In the genomic region with DNA sequence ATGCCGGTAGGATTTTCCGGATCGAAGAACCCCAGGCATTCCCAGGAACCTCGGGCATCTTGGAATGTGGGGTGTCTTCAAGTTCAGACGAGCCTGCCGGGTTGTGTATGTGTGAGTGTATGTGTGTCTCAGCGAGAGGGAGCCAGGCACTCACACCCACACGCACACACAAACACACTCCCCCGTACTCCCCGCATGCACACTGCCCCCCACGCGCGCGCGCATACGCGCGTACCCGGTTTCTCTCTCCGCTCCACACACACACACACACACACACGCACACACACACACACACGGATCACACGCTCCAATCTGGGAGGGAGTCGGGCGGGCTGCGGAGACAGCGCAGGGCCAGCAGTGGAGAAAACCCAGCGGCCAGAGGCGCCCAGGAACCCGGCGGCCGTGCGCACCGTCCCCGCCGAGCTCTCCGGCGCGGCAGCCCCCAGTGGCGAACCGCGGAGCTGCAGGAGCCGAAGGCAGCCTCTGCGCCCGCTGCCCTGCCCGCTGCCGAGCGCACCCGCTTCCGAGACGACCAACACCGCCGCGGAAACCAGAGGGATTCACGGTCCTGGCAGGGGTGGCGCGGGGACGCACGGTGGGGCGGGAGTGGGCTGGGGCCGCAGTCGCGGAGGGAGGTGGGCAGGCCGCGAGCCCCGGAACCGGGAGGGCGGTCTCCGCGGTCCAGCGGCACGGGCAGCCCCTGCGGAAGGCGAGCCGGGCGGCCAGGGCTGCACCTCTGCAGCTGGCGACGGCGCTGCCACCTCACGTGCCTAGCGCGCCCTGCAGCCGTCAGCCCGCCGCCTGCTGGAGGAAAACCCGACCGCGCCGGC, we compare ENCODE assay signal across 8 cellular contexts. TPM values are rescaled to one million over a fixed set of nuclear protein-coding genes. Genes with fewer than 3 reads are reported as not detected.
DNase-seq lines count a peak whose midpoint lies in the region; ATAC-seq and TF ChIP-seq lines count a peak whose summit lies in the region.

A gene (minus strand): TSS at position 125 of the 830 bp plus-strand sequence.

- no peaks in the 10 kb centered on the region for H3K9me3 Mint-ChIP-seq in activated CD4-positive, alpha-beta T cell treated with anti-CD3 and anti-CD28 coated beads for 36 hours (ENCODE audit: low read depth)

- H3K9ac ChIP-seq in DND-41 (ENCODE audit: low read depth, low read length), result peak within 1 kb of the TSS; percentile 54

- no peaks in the 10 kb centered on the region for H3K79me2 ChIP-seq in DND-41 (ENCODE audit: insufficient read depth, low read length)

- no peak within 1 kb of the TSS for H3K27ac Mint-ChIP-seq in activated CD4-positive, alpha-beta T cell treated with anti-CD3 and anti-CD28 coated beads for 36 hours

- intact Hi-C loops in activated CD4-positive, alpha-beta T cell treated with anti-CD3 and anti-CD28 coated beads for 36 hours (cut with DNase I, micrococcal nuclease), result loop anchor here in 1 of 2 experiments (1.0 kb wide), 1 partner anchor 259 kb away; no protein-coding TSS in a partner anchor

- POLR2A ChIA-PET in HEK293 (lab: Yijun Ruan, JAX), result no interaction called here
- POLR2A ChIA-PET in activated CD4-positive, alpha-beta T cell treated with anti-CD3 and anti-CD28 coated beads for 36 hours (lab: Charles Lee), result no interaction called here

- peak within 1 kb of the TSS; percentile 56 for H3K27ac ChIP-seq in DND-41 (ENCODE audit: low read length)
- no peak within 1 kb of the TSS; the same call in 1 of the 2 replicates for H3K27ac ChIP-seq in HEK293 (ENCODE audit: extremely low read depth, low read depth, low read length)
- H3K27ac ChIP-seq in cingulate gyrus (ENCODE audit: low read depth, low read length), result peak within 1 kb of the TSS; percentile 47

- H3K27me3 Mint-ChIP-seq in activated CD4-positive, alpha-beta T cell treated with anti-CD3 and anti-CD28 coated beads for 36 hours, result peaks cover 36% of the 10 kb centered on the region

- TF ChIP-seq CTCF in DND-41 (IDR thresholded peaks at IDR 0.05; ENCODE audit: borderline replicate concordance, extremely low read depth, low read length, poor library complexity, severe bottlenecking) (peak; percentile 70), HEK293 (tag by site-specific recombination; IDR thresholded peaks at IDR 0.05) (peak; percentile 92)

- CTCF ChIA-PET in HEK293 (lab: Yijun Ruan, JAX), result interaction anchor here (0.5 to 2.4 kb wide), 23 partner anchors 8 to 1103 kb away, joined by 3 to 15 read pairs (median 3); no protein-coding TSS in a partner anchor
- CTCF ChIA-PET in activated CD4-positive, alpha-beta T cell treated with anti-CD3 and anti-CD28 coated beads for 36 hours (lab: Charles Lee), result interaction anchor here (0.6 to 2.0 kb wide), 10 partner anchors 9 to 325 kb away, joined by 3 to 6 read pairs (median 5); no protein-coding TSS in a partner anchor

- peak within 1 kb of the TSS; percentile 86 for H2AFZ ChIP-seq in DND-41 (ENCODE audit: low read depth, low read length)

- H3K27me3 ChIP-seq in DND-41 (ENCODE audit: insufficient read depth, low read length, poor library complexity), result peaks cover 26% of the 10 kb centered on the region

- H3K4me3 Mint-ChIP-seq in activated CD4-positive, alpha-beta T cell treated with anti-CD3 and anti-CD28 coated beads for 36 hours, result peak within 1 kb of the TSS; percentile 74

- H3K4me1 ChIP-seq in DND-41 (ENCODE audit: insufficient read depth, low read length) (peaks cover 52% of the 10 kb centered on the region), HEK293 (ENCODE audit: control insufficient read depth, insufficient read depth, low read length) (no peaks in the 10 kb centered on the region; the same call in 1 of the 2 replicates)

- no peaks in the 10 kb centered on the region for H3K36me3 ChIP-seq in DND-41 (ENCODE audit: insufficient read depth, low read length)
- no peaks in the 10 kb centered on the region for H3K36me3 ChIP-seq in HEK293 (ENCODE audit: control insufficient read depth in 2 of 2, insufficient read depth in 1 of 2, low read length in 2 of 2)

- H3K4me1 Mint-ChIP-seq in activated CD4-positive, alpha-beta T cell treated with anti-CD3 and anti-CD28 coated beads for 36 hours, result peaks cover 8% of the 10 kb centered on the region

- peak within 1 kb of the TSS; percentile 79 for H3K4me2 ChIP-seq in DND-41 (ENCODE audit: insufficient read depth, low read length)

- DNase-seq in DND-41 (peak; percentile 85), NCI-H1694 (lab: John Stamatoyannopoulos, UW) (peak; percentile 29), left kidney (ENCODE audit: low read depth, low spot score) (peak; percentile 94)
- peak; percentile 85 for DNase-seq in activated CD4-positive, alpha-beta T cell treated with anti-CD3 and anti-CD28 coated beads for 36 hours
- DNase-seq in stimulated activated CD4-positive, alpha-beta T cell treated with anti-CD3 and anti-CD28 coated beads, Interleukin-1b, Interleukin-23, amount 100 ng/mL, for 48 hours, result peak; percentile 70

- ATAC-seq in DND-41 (ENCODE audit: insufficient read depth, low read depth) (peak; percentile 86), HG02938 (IDR thresholded peaks at IDR 0.05; ENCODE audit: unreplicated experiment) (no peak)
- ATAC-seq in activated CD4-positive, alpha-beta T cell treated with anti-CD3 and anti-CD28 coated beads for 36 hours, result peak; percentile 96

- H3K4me3 ChIP-seq in DND-41 (ENCODE audit: low read depth in 1 of 2, low read length in 2 of 2), result peak within 1 kb of the TSS; percentile 18 to 62; a peak in 3 of 4 replicates
- peak within 1 kb of the TSS; percentile 55 for H3K4me3 ChIP-seq in HEK293 (ENCODE audit: low read depth, low read length)

- no peaks in the 10 kb centered on the region for H3K9me3 ChIP-seq in DND-41 (ENCODE audit: insufficient read depth, low read length, severe bottlenecking)
- no peaks in the 10 kb centered on the region for H3K9me3 ChIP-seq in HEK293 (ENCODE audit: control insufficient read depth, insufficient read depth, low read depth, low read length)

- no peaks in the 10 kb centered on the region for H3K36me3 Mint-ChIP-seq in activated CD4-positive, alpha-beta T cell treated with anti-CD3 and anti-CD28 coated beads for 36 hours (ENCODE audit: low read depth)

- H4K20me1 ChIP-seq in DND-41 (ENCODE audit: insufficient read depth, low read length), result no peaks in the 10 kb centered on the region

TF ChIP-seq in HEK293, 187 proteins besides CTCF, POLR2A, EP300 and RAD21 (continues in another document):
- TF ChIP-seq OVOL3 (tag by site-specific recombination; IDR thresholded peaks at IDR 0.05) (no peak), ZFP69B (tag by site-specific recombination; IDR thresholded peaks at IDR 0.05) (peak; percentile 85), ZNF473 (tag by site-specific recombination; IDR thresholded peaks at IDR 0.05) (no peak), ZBTB48 (tag by site-specific recombination; IDR thresholded peaks at IDR 0.05) (peak; percentile 63), ZNF561 (tag by site-specific recombination; IDR thresholded peaks at IDR 0.05; ENCODE audit: borderline replicate concordance) (peak; percentile 87), ZBTB1 (tag by site-specific recombination; IDR thresholded peaks at IDR 0.05) (no peak), ZBTB21 (tag by site-specific recombination; IDR thresholded peaks at IDR 0.05) (peak; percentile 78), ZNF792 (tag by site-specific recombination; IDR thresholded peaks at IDR 0.05) (peak; percentile 68; the same call in 1 of the 2 replicates), ZNF23 (tag by site-specific recombination; IDR thresholded peaks at IDR 0.05; ENCODE audit: borderline replicate concordance) (no peak), ZNF214 (tag by site-specific recombination; IDR thresholded peaks at IDR 0.05; ENCODE audit: borderline replicate concordance) (no peak)
- TF ChIP-seq, protein P1, sequence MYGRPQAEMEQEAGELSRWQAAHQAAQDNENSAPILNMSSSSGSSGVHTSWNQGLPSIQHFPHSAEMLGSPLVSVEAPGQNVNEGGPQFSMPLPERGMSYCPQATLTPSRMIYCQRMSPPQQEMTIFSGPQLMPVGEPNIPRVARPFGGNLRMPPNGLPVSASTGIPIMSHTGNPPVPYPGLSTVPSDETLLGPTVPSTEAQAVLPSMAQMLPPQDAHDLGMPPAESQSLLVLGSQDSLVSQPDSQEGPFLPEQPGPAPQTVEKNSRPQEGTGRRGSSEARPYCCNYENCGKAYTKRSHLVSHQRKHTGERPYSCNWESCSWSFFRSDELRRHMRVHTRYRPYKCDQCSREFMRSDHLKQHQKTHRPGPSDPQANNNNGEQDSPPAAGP (tag by site-specific recombination; IDR thresholded peaks at IDR 0.05), result peak; percentile 77; the same call in 1 of the 2 replicates
- TF ChIP-seq, protein P2, sequence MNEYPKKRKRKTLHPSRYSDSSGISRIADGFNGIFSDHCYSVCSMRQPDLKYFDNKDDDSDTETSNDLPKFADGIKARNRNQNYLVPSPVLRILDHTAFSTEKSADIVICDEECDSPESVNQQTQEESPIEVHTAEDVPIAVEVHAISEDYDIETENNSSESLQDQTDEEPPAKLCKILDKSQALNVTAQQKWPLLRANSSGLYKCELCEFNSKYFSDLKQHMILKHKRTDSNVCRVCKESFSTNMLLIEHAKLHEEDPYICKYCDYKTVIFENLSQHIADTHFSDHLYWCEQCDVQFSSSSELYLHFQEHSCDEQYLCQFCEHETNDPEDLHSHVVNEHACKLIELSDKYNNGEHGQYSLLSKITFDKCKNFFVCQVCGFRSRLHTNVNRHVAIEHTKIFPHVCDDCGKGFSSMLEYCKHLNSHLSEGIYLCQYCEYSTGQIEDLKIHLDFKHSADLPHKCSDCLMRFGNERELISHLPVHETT (tag by site-specific recombination; IDR thresholded peaks at IDR 0.05), result no peak
- TF ChIP-seq, protein P3, sequence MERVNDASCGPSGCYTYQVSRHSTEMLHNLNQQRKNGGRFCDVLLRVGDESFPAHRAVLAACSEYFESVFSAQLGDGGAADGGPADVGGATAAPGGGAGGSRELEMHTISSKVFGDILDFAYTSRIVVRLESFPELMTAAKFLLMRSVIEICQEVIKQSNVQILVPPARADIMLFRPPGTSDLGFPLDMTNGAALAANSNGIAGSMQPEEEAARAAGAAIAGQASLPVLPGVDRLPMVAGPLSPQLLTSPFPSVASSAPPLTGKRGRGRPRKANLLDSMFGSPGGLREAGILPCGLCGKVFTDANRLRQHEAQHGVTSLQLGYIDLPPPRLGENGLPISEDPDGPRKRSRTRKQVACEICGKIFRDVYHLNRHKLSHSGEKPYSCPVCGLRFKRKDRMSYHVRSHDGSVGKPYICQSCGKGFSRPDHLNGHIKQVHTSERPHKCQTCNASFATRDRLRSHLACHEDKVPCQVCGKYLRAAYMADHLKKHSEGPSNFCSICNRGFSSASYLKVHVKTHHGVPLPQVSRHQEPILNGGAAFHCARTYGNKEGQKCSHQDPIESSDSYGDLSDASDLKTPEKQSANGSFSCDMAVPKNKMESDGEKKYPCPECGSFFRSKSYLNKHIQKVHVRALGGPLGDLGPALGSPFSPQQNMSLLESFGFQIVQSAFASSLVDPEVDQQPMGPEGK (tag by site-specific recombination; IDR thresholded peaks at IDR 0.05), result peak; percentile 93

RNA-seq across cellular contexts. Expression of the gene that starts here (rescaled TPM):
- total RNA-seq in activated CD4-positive, alpha-beta T cell treated with anti-CD3 and anti-CD28 coated beads for 36 hours, result not detected

Comparison
In these comparisons a context has a peak if more than half of its experiments do, and no peak if none do; other contexts are left out.
1. Peak in DNase-seq and ATAC-seq in activated CD4-positive, alpha-beta T cell treated with anti-CD3 and anti-CD28 coated beads for 36 hours; RNA of the gene not detected or under 1 TPM.
2. DNase-seq: peak in every context shown above with its lines; median percentile 94 in left kidney; 85 in DND-41; 85 in activated CD4-positive, alpha-beta T cell treated with anti-CD3 and anti-CD28 coated beads for 36 hours; 70 in stimulated activated CD4-positive, alpha-beta T cell treated with anti-CD3 and anti-CD28 coated beads, Interleukin-1b, Interleukin-23, amount 100 ng/mL, for 48 hours; 29 in NCI-H1694.